ENCODE assay signal across 8 cellular contexts in genomic region chr19:13102416-13102665, GRCh38. TPM values are rescaled to one million over a fixed set of nuclear protein-coding genes. Genes with fewer than 3 reads are reported as not detected.
DNase-seq lines count a peak whose midpoint lies in the region; ATAC-seq and TF ChIP-seq lines count a peak whose summit lies in the region.

No MANE protein-coding gene starts in this region.

- H3K4me3 ChIP-seq in AG04449 (ENCODE audit: low read depth, low read length) (peak overlapping the region; percentile 27; the same call in 1 of the 2 replicates), cardiac fibroblast (replicated peaks in 1 of 2; ENCODE audit: low read depth in 2 of 2, low read length in 2 of 2) (peak overlapping the region; percentile 27), mucosa of stomach (ENCODE audit: low read length) (peak overlapping the region; percentile 25)

- H3K27ac Mint-ChIP-seq in activated CD8-positive, alpha-beta memory T cell treated with anti-CD3 and anti-CD28 coated beads, Interleukin-2, amount 10 ng/mL, durations not matched to agents 7 days and 5 days: no peak overlapping the region

- DNase-seq in AG04449 (ENCODE audit: low read depth, low spot score) (no peak), cardiac fibroblast (ENCODE audit: low read depth in 2 of 2) (peak in 1 of 2 donors; percentile 53), COLO829 (ENCODE audit: low spot score) (no peak)
- DNase-seq in activated CD8-positive, alpha-beta memory T cell treated with anti-CD3 and anti-CD28 coated beads, Interleukin-2, amount 10 ng/mL, durations not matched to agents 7 days and 5 days: no peak

- peak overlapping the region; percentile 54 for H3K9ac ChIP-seq in mucosa of stomach (ENCODE audit: low read length)

- H3K27me3 Mint-ChIP-seq in activated CD8-positive, alpha-beta memory T cell treated with anti-CD3 and anti-CD28 coated beads, Interleukin-2, amount 10 ng/mL, durations not matched to agents 7 days and 5 days: peaks cover 18% of the 10 kb centered on the region

- no peak for TF ChIP-seq CTCF in AG04449 (IDR thresholded peaks at IDR 0.05; ENCODE audit: insufficient read depth, low read length, missing control alignments)
- TF ChIP-seq CTCF in cardiac fibroblast (IDR thresholded peaks at IDR 0.05; ENCODE audit: low read depth, low read length): no peak

- ATAC-seq in HG02642 (IDR thresholded peaks at IDR 0.05; ENCODE audit: poor library complexity, unreplicated experiment) (peak; percentile 1), GM21390 (IDR thresholded peaks at IDR 0.05; ENCODE audit: unreplicated experiment) (no peak)
- no peak for ATAC-seq in activated CD8-positive, alpha-beta memory T cell treated with anti-CD3 and anti-CD28 coated beads, Interleukin-2, amount 10 ng/mL, durations not matched to agents 7 days and 5 days
- no peak for ATAC-seq in activated CD4-positive, CD25-positive, alpha-beta regulatory T cell treated with anti-CD3 and anti-CD28 coated beads, Interleukin-2, amount 50 U/mL, for 24 hours

- CTCF ChIA-PET in AG04449 (lab: Yijun Ruan, JAX): interaction anchor here (1.1 to 8.0 kb wide), 4 partner anchors 9 to 161 kb away, joined by 4 to 94 read pairs (median 5); no protein-coding TSS in a partner anchor
- CTCF ChIA-PET in activated CD8-positive, alpha-beta memory T cell treated with anti-CD3 and anti-CD28 coated beads, Interleukin-2, amount 10 ng/mL, durations not matched to agents 7 days and 5 days (lab: Charles Lee): no interaction called here

- peaks cover 4% of the 10 kb centered on the region for H3K9me3 Mint-ChIP-seq in activated CD8-positive, alpha-beta memory T cell treated with anti-CD3 and anti-CD28 coated beads, Interleukin-2, amount 10 ng/mL, durations not matched to agents 7 days and 5 days (ENCODE audit: low read depth)

- H3K4me1 ChIP-seq in mucosa of stomach (ENCODE audit: control insufficient read depth, insufficient read depth, low read length): peaks cover 39% of the 10 kb centered on the region

- POLR2A ChIA-PET in AG04449 (lab: Yijun Ruan, JAX): no interaction called here

- peaks cover 5% of the 10 kb centered on the region for H3K36me3 Mint-ChIP-seq in activated CD8-positive, alpha-beta memory T cell treated with anti-CD3 and anti-CD28 coated beads, Interleukin-2, amount 10 ng/mL, durations not matched to agents 7 days and 5 days

- no peaks in the 10 kb centered on the region for H3K9me3 ChIP-seq in mucosa of stomach (ENCODE audit: control insufficient read depth, low read length)

- no peaks in the 10 kb centered on the region for H3K27me3 ChIP-seq in mucosa of stomach (ENCODE audit: control insufficient read depth, insufficient read depth, low read length)

- H3K4me3 Mint-ChIP-seq in activated CD8-positive, alpha-beta memory T cell treated with anti-CD3 and anti-CD28 coated beads, Interleukin-2, amount 10 ng/mL, durations not matched to agents 7 days and 5 days: no peak overlapping the region

- H3K36me3 ChIP-seq in mucosa of stomach (ENCODE audit: control insufficient read depth, insufficient read depth, low read length): no peaks in the 10 kb centered on the region

- H3K4me1 Mint-ChIP-seq in activated CD8-positive, alpha-beta memory T cell treated with anti-CD3 and anti-CD28 coated beads, Interleukin-2, amount 10 ng/mL, durations not matched to agents 7 days and 5 days: peaks cover 38% of the 10 kb centered on the region

RNA-seq across cellular contexts. Expression of gene LYL1, which starts 0.3 kb away (rescaled TPM):
- total RNA-seq in activated CD8-positive, alpha-beta memory T cell treated with anti-CD3 and anti-CD28 coated beads, Interleukin-2, amount 10 ng/mL, durations not matched to agents 7 days and 5 days: under 1 TPM; 0.49 to 0.64 TPM

RNA-seq across cellular contexts. Expression of gene TRMT1, which starts 14.2 kb away (rescaled TPM):
- 10 to 100 TPM; 43.2 to 50.2 TPM for total RNA-seq in activated CD8-positive, alpha-beta memory T cell treated with anti-CD3 and anti-CD28 coated beads, Interleukin-2, amount 10 ng/mL, durations not matched to agents 7 days and 5 days

RNA-seq across cellular contexts. Expression of gene NACC1, which starts 15.7 kb away (rescaled TPM):
- total RNA-seq in activated CD8-positive, alpha-beta memory T cell treated with anti-CD3 and anti-CD28 coated beads, Interleukin-2, amount 10 ng/mL, durations not matched to agents 7 days and 5 days: 10 to 100 TPM; 82.2 to 96.0 TPM

RNA-seq across cellular contexts. Expression of gene STX10, which starts 47.8 kb away (rescaled TPM):
- 10 to 100 TPM; 58.6 to 70.1 TPM for total RNA-seq in activated CD8-positive, alpha-beta memory T cell treated with anti-CD3 and anti-CD28 coated beads, Interleukin-2, amount 10 ng/mL, durations not matched to agents 7 days and 5 days

RNA-seq across cellular contexts. Expression of gene IER2, which starts 47.9 kb away (rescaled TPM):
- 100 to 1,000 TPM; 148 to 209 TPM for total RNA-seq in activated CD8-positive, alpha-beta memory T cell treated with anti-CD3 and anti-CD28 coated beads, Interleukin-2, amount 10 ng/mL, durations not matched to agents 7 days and 5 days
